In genomic region chr3:1330107-1330506, GRCh38 we compare ENCODE assay signal across 27 cellular contexts.
"Had no signal": no experiment of that assay in that cellular context is flagged by ENCODE, and none has a peak within 500 bp of the region (broad histone marks: within the 10 kb centered on the region; RNA-seq: fewer than 3 reads in every experiment).

No MANE protein-coding gene starts in this region.

- H3K4me2 ChIP-seq: hepatocyte had no signal

- H3K27ac ChIP-seq: ascending aorta, breast epithelium, cardiac muscle cell, colonic mucosa, epithelial cell of prostate, esophagus squamous epithelium, gastroesophageal sphincter, heart right ventricle, hepatocyte had no signal

- H2AFZ ChIP-seq: hepatocyte had no signal

- H3K9me3 ChIP-seq: ascending aorta, breast epithelium, colonic mucosa, esophagus squamous epithelium, gastroesophageal sphincter, heart right ventricle had no signal

- DNase-seq: activated CD4-positive, alpha-beta memory T cell treated with anti-CD3 and anti-CD28 coated beads for 36 hours; activated CD4-positive, alpha-beta T cell treated with anti-CD3 and anti-CD28 coated beads for 36 hours; activated CD4-positive, alpha-beta T cell treated with anti-CD3 and anti-CD28 coated beads, Interleukin-2, amount 10 ng/mL, durations not matched to agents 24 days and 14 days; activated CD4-positive, CD25-positive, alpha-beta regulatory T cell; activated CD4-positive, CD25-positive, alpha-beta regulatory T cell treated with anti-CD3 and anti-CD28 coated beads, Interleukin-2, amount 50 U/mL, for 72 hours; activated CD8-positive, alpha-beta memory T cell treated with anti-CD3 and anti-CD28 coated beads, Interleukin-2, amount 10 ng/mL, durations not matched to agents 7 days and 5 days; activated CD8-positive, alpha-beta memory T cell treated with anti-CD3 and anti-CD28 coated beads, Interleukin-2, amount 50 U/mL, for 4 hours; activated CD8-positive, alpha-beta T cell treated with anti-CD3 and anti-CD28 coated beads, Interleukin-2, amount 10 ng/mL, durations not matched to agents 7 days and 5 days; activated effector memory CD4-positive, alpha-beta T cell treated with anti-CD3 and anti-CD28 coated beads, Interleukin-2, amount 50 U/mL, for 16 hours; activated naive CD4-positive, alpha-beta T cell treated with anti-CD3 and anti-CD28 coated beads, Interleukin-2, amount 10 ng/mL, durations not matched to agents 7 days and 5 days; activated naive CD8-positive, alpha-beta T cell treated with anti-CD3 and anti-CD28 coated beads, Interleukin-2, amount 10 ng/mL, durations not matched to agents 7 days and 5 days; activated T-cell treated with anti-CD3 and anti-CD28 coated beads, Interleukin-2, amount 50 U/mL, for 1 hour; activated T-cell treated with anti-CD3 and anti-CD28 coated beads, Interleukin-2, amount 50 U/mL, for 48 hours; central memory CD4-positive, alpha-beta T cell; cerebellar nuclear complex; colonic mucosa; effector CD8-positive, alpha-beta T cell; esophagus squamous epithelium; foreskin melanocyte; heart right ventricle had no signal

- H3K27me3 ChIP-seq: ascending aorta, breast epithelium, cardiac muscle cell, colonic mucosa, esophagus squamous epithelium, gastroesophageal sphincter, heart right ventricle, hepatocyte had no signal

- H3K36me3 ChIP-seq: ascending aorta, breast epithelium, cardiac muscle cell, colonic mucosa, esophagus squamous epithelium, gastroesophageal sphincter, heart right ventricle had no signal

- H3K79me2 ChIP-seq: hepatocyte had no signal

- ATAC-seq: activated CD4-positive, alpha-beta T cell treated with anti-CD3 and anti-CD28 coated beads for 36 hours; activated CD8-positive, alpha-beta memory T cell treated with anti-CD3 and anti-CD28 coated beads, Interleukin-2, amount 10 ng/mL, durations not matched to agents 7 days and 5 days; activated CD8-positive, alpha-beta T cell treated with anti-CD3 and anti-CD28 coated beads, Interleukin-2, amount 10 ng/mL, durations not matched to agents 7 days and 5 days; activated naive CD4-positive, alpha-beta T cell treated with anti-CD3 and anti-CD28 coated beads, Interleukin-2, amount 50 U/mL, for 72 hours; gastroesophageal sphincter; heart right ventricle had no signal

- H3K4me1 ChIP-seq: ascending aorta, breast epithelium, colonic mucosa, esophagus squamous epithelium, gastroesophageal sphincter, heart right ventricle had no signal

- H3K4me3 ChIP-seq: ascending aorta, breast epithelium, cardiac muscle cell, colonic mucosa, esophagus squamous epithelium, gastroesophageal sphincter, heart right ventricle, hepatocyte had no signal
